Comparison of ENCODE assay signal across 12 cellular contexts in the genomic region with DNA sequence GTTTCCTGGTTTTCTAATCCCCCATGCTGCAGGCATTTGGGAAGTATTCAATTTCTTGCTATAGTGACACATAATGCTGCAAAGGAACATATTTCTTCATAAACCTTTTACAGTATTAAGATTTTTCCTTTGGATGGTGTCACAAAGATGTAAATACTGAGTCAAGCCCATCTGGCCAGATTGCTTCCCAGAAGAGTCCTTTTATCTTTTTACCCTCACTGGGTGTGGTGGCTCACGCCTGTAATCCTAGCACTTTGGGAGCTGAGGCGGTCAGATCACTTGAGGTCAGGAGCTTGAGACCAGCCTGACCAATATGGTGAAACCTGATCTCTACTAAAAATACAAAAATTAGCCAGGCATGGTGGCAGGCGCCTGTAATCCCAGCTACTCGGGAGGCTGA. TPM values are rescaled to one million over a fixed set of nuclear protein-coding genes. Genes with fewer than 3 reads are reported as not detected.
DNase-seq lines count a peak whose midpoint lies in the region; ATAC-seq and TF ChIP-seq lines count a peak whose summit lies in the region.
"Not testable (repeated sequence)": the region's sequence is repeated elsewhere in the genome, so short reads cannot be mapped to it uniquely, and the experiment has no call there.
"Had no signal": no experiment of that assay in that cellular context is flagged by ENCODE, and none has a peak within 500 bp of the region (broad histone marks: within the 10 kb centered on the region; RNA-seq: fewer than 3 reads in every experiment).

No MANE protein-coding gene starts in this region.

- intact Hi-C loops in HCT116 (cut with micrococcal nuclease) = not testable (repeated sequence)

- not testable (repeated sequence) for TF ChIP-seq RAD21 in HCT116 (IDR thresholded peaks at IDR 0.05; ENCODE audit: low read depth)

- not testable (repeated sequence) for H3K36me3 ChIP-seq in HCT116 (ENCODE audit: control insufficient read depth in 1 of 2, insufficient read depth in 2 of 2, low read length in 2 of 2)

- RAD21 ChIA-PET in HCT116 (lab: Charles Lee; ENCODE audit: low non-redundant PET in 1 of 2, low total read pairs in 2 of 2, uncharacterized antibody in 2 of 2, unreplicated experiment in 2 of 2) = not testable (repeated sequence)

- peak overlapping the region; percentile 27 for H3K4me2 ChIP-seq in HCT116 (ENCODE audit: low read length)

- H3K36me3 Mint-ChIP-seq in chondrocyte (ENCODE audit: low read depth) = not testable (repeated sequence)

- peak; percentile 69 for ATAC-seq in HCT116

- H3K27ac ChIP-seq in HCT116 (ENCODE audit: low read depth, low read length) = not testable (repeated sequence)

- H2AFZ ChIP-seq in HCT116 (ENCODE audit: low read depth, low read length, poor library complexity, severe bottlenecking) = not testable (repeated sequence)

- POLR2A ChIA-PET in HCT116 (lab: Charles Lee) = not testable (repeated sequence)

- not testable (repeated sequence) for H3K4me3 ChIP-seq in HCT116 (replicated peaks in 1 of 2; ENCODE audit: low read depth in 1 of 2, low read length in 2 of 2)

- not testable (repeated sequence) for H3K9me3 ChIP-seq in HCT116 (ENCODE audit: control insufficient read depth in 1 of 2, insufficient read depth in 1 of 2, low read depth in 1 of 2, low read length in 2 of 2)

- not testable (repeated sequence) for TF ChIP-seq POLR2A in HCT116 (IDR thresholded peaks at IDR 0.05; ENCODE audit: borderline replicate concordance, extremely low read depth, insufficient read depth, insufficient read length)

- H4K20me1 ChIP-seq in HCT116 (ENCODE audit: insufficient read depth) = not testable (repeated sequence)

- H3K27me3 Mint-ChIP-seq in chondrocyte (ENCODE audit: low read depth) = peaks cover 51% of the 10 kb centered on the region

- not testable (repeated sequence) for H3K9me2 ChIP-seq in HCT116 (ENCODE audit: insufficient read depth)

- H3K27ac Mint-ChIP-seq in chondrocyte (ENCODE audit: unreplicated experiment) = not testable (repeated sequence)

- peaks cover 9 to 14% of the 10 kb centered on the region in 2 experiments for H3K4me1 ChIP-seq in HCT116 (ENCODE audit: control insufficient read depth in 1 of 2, insufficient read depth in 2 of 2, low read length in 2 of 2)

- not testable (repeated sequence) for H3K9me3 Mint-ChIP-seq in chondrocyte (ENCODE audit: low read depth)

- BruUV-seq in HCT116 (replicated peaks; lab: Mats Ljungman, UMichigan) = not testable (repeated sequence)

- H3K9ac ChIP-seq in HCT116 (ENCODE audit: low read length) = not testable (repeated sequence)

- H3K4me3 Mint-ChIP-seq in chondrocyte (ENCODE audit: unreplicated experiment) = not testable (repeated sequence)

- not testable (repeated sequence) for H3K4me1 Mint-ChIP-seq in chondrocyte (ENCODE audit: low read depth)

- not testable (repeated sequence) for TF ChIP-seq CTCF in HCT116 (IDR thresholded peaks at IDR 0.05 in 2 of 3, conservative IDR thresholded peaks at IDR 0.05 in 1 of 3; ENCODE audit: borderline replicate concordance in 1 of 3, insufficient read depth in 1 of 3, low read depth in 2 of 3, low read length in 2 of 3); chondrocyte (IDR thresholded peaks at IDR 0.05)

- H3K27me3 ChIP-seq in HCT116 (ENCODE audit: insufficient read depth, low read length) = not testable (repeated sequence)

- H3K79me2 ChIP-seq in HCT116 (ENCODE audit: insufficient read depth, low read length) = not testable (repeated sequence)

- CTCF ChIA-PET in HCT116 (lab: Charles Lee) = not testable (repeated sequence)

- DNase-seq in HCT116 (ENCODE audit: low read depth, low spot score) = peak; percentile 24
- DNase-seq in NCI-H524 treated with DMSO at 0.1 percent for 48 hours (lab: John Stamatoyannopoulos, UW) = peak; percentile 67
- DNase-seq in NCI-H82 treated with DMSO at 0.1 percent for 48 hours (lab: John Stamatoyannopoulos, UW; ENCODE audit: unreplicated experiment) = peak; percentile 45
- DNase-seq in SW480 (ENCODE audit: low spot score) = peak; percentile 35
- peak; percentile 18 for DNase-seq in chondrocyte (ENCODE audit: low spot score)
- DNase-seq in iris pigment epithelial cell (ENCODE audit: low read depth) = peak; percentile 10

TF ChIP-seq in HCT116, 20 proteins besides CTCF, POLR2A, EP300 and RAD21:
- TF ChIP-seq SP1 (IDR thresholded peaks at IDR 0.05; ENCODE audit: low read depth) (peak; percentile 40), JUND (IDR thresholded peaks at IDR 0.05) (peak; percentile 36; the same call in 1 of the 2 replicates)
- TF ChIP-seq, protein P1, sequence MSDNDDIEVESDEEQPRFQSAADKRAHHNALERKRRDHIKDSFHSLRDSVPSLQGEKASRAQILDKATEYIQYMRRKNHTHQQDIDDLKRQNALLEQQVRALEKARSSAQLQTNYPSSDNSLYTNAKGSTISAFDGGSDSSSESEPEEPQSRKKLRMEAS (IDR thresholded peaks at IDR 0.05) = peak; percentile 17; the same call in 1 of the 2 replicates
TF ChIP-seq in HCT116: peak in this region for 3; not testable (repeated sequence) for 17.

RNA-seq across cellular contexts. Expression of gene PDRG1, which starts 22.2 kb away (rescaled TPM):
- 18.7 TPM for total RNA-seq in HCT116 (2021; ENCODE audit: unreplicated experiment)
- 18.1 and 20.0 TPM in 2 replicates for polyA plus RNA-seq in HCT116 (2012)
- total RNA-seq in chondrocyte = 8.9 to 19.0 TPM (median 15.2 TPM) in 3 replicates

RNA-seq across cellular contexts. Expression of gene XKR7, which starts 38.3 kb away (rescaled TPM):
- total RNA-seq in HCT116 (2021; ENCODE audit: unreplicated experiment) (not detected), chondrocyte (0.02 TPM in 1 of 3 replicates, not detected in the others)
- polyA plus RNA-seq in HCT116 (2012) = not detected in 2 replicates
- total RNA-seq: A673; CD4-positive, alpha-beta memory T cell; IMR-90 had no signal
- polyA plus RNA-seq: AG04450; CD4-positive, alpha-beta memory T cell; IMR-90 had no signal

RNA-seq across cellular contexts. Expression of gene TTLL9, which starts 59.2 kb away (rescaled TPM):
- total RNA-seq in HCT116 (2021; ENCODE audit: unreplicated experiment) = not detected
- 0.03 and 0.12 TPM in 2 replicates for polyA plus RNA-seq in HCT116 (2012)
- 0.24 to 0.37 TPM (median 0.33 TPM) in 3 replicates for total RNA-seq in chondrocyte
- total RNA-seq: A673; CD4-positive, alpha-beta memory T cell; GM23338; IMR-90 had no signal
- polyA plus RNA-seq: AG04450, CD14-positive monocyte, GM23338, IMR-90 had no signal

RNA-seq across cellular contexts. Expression of gene DUSP15, which starts 59.3 kb away (rescaled TPM):
- total RNA-seq in HCT116 (2021; ENCODE audit: unreplicated experiment) (not detected), chondrocyte (3.6 to 11.6 TPM (median 11.5 TPM) in 3 replicates)
- polyA plus RNA-seq in HCT116 (2012) = not detected in 2 replicates
- total RNA-seq: A673; CD4-positive, alpha-beta memory T cell; IMR-90 had no signal
- polyA plus RNA-seq: AG04450; CD14-positive monocyte; CD4-positive, alpha-beta memory T cell; IMR-90 had no signal

Comparison
In these comparisons a context has a peak if more than half of its experiments do, and no peak if none do; other contexts are left out.
1. DNase-seq: peak in every context shown above with its lines; median percentile 67 in NCI-H524 treated with DMSO at 0.1 percent for 48 hours; 45 in NCI-H82 treated with DMSO at 0.1 percent for 48 hours; 35 in SW480; 24 in HCT116; 18 in chondrocyte; 10 in iris pigment epithelial cell.